Comparison of ENCODE assay signal across 1 cellular context in the genomic region with DNA sequence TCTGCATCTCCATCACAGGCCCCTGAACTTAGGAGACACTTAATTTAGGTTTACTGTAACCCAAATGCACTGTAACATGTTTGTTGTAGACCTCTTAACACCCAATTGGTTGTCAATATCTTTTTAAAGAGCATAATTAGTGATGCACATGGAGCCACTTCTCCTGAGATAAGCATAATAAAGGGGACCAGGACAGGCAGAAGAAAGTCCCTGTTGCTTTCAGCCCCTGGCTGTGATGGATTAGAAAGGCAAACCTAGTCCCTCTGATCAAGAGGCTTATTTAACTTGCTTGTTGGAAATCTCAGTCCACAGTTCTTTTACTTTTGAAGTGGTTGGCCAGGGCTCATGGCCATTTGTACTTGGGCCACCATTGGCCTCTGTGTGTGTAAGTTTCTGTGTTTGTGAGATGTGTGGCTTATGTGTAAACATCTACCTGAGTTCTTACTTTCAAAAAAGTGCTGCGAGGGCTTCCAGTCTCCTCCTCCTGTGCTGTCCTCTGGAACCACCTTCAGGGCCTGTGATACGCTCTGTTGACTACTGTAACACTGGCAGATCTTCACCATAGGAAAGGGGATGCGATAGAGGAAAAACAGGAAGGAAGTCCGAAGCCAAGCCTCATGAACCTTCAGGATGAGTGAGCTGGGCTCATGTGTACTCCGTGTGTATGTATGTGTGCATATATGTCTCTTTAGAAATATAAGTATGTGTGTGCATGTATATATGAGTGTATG.
TF ChIP-seq lines count a peak whose summit lies in the region.

No MANE protein-coding gene starts in this region.

TF ChIP-seq in GM23338, 12 proteins besides CTCF, POLR2A, EP300 and RAD21 (continued from another document):
- TF ChIP-seq, protein P1, sequence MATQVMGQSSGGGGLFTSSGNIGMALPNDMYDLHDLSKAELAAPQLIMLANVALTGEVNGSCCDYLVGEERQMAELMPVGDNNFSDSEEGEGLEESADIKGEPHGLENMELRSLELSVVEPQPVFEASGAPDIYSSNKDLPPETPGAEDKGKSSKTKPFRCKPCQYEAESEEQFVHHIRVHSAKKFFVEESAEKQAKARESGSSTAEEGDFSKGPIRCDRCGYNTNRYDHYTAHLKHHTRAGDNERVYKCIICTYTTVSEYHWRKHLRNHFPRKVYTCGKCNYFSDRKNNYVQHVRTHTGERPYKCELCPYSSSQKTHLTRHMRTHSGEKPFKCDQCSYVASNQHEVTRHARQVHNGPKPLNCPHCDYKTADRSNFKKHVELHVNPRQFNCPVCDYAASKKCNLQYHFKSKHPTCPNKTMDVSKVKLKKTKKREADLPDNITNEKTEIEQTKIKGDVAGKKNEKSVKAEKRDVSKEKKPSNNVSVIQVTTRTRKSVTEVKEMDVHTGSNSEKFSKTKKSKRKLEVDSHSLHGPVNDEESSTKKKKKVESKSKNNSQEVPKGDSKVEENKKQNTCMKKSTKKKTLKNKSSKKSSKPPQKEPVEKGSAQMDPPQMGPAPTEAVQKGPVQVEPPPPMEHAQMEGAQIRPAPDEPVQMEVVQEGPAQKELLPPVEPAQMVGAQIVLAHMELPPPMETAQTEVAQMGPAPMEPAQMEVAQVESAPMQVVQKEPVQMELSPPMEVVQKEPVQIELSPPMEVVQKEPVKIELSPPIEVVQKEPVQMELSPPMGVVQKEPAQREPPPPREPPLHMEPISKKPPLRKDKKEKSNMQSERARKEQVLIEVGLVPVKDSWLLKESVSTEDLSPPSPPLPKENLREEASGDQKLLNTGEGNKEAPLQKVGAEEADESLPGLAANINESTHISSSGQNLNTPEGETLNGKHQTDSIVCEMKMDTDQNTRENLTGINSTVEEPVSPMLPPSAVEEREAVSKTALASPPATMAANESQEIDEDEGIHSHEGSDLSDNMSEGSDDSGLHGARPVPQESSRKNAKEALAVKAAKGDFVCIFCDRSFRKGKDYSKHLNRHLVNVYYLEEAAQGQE (IDR thresholded peaks at IDR 0.05; ENCODE audit: unreplicated experiment) = no peak
- no peak for TF ChIP-seq EZH2phosphoT487 (IDR thresholded peaks at IDR 0.05; ENCODE audit: unreplicated experiment)
- TF ChIP-seq POLR2AphosphoS5 (IDR thresholded peaks at IDR 0.05; ENCODE audit: low read depth) = no peak
- TF ChIP-seq, protein P2, sequence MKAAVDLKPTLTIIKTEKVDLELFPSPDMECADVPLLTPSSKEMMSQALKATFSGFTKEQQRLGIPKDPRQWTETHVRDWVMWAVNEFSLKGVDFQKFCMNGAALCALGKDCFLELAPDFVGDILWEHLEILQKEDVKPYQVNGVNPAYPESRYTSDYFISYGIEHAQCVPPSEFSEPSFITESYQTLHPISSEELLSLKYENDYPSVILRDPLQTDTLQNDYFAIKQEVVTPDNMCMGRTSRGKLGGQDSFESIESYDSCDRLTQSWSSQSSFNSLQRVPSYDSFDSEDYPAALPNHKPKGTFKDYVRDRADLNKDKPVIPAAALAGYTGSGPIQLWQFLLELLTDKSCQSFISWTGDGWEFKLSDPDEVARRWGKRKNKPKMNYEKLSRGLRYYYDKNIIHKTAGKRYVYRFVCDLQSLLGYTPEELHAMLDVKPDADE (IDR thresholded peaks at IDR 0.05) = no peak
- no peak for TF ChIP-seq JUNB (IDR thresholded peaks at IDR 0.05; ENCODE audit: unreplicated experiment)
- no peak for TF ChIP-seq ZNF331 (CRISPR knock-in tag; IDR thresholded peaks at IDR 0.05; ENCODE audit: low read depth)
- TF ChIP-seq, protein P3, sequence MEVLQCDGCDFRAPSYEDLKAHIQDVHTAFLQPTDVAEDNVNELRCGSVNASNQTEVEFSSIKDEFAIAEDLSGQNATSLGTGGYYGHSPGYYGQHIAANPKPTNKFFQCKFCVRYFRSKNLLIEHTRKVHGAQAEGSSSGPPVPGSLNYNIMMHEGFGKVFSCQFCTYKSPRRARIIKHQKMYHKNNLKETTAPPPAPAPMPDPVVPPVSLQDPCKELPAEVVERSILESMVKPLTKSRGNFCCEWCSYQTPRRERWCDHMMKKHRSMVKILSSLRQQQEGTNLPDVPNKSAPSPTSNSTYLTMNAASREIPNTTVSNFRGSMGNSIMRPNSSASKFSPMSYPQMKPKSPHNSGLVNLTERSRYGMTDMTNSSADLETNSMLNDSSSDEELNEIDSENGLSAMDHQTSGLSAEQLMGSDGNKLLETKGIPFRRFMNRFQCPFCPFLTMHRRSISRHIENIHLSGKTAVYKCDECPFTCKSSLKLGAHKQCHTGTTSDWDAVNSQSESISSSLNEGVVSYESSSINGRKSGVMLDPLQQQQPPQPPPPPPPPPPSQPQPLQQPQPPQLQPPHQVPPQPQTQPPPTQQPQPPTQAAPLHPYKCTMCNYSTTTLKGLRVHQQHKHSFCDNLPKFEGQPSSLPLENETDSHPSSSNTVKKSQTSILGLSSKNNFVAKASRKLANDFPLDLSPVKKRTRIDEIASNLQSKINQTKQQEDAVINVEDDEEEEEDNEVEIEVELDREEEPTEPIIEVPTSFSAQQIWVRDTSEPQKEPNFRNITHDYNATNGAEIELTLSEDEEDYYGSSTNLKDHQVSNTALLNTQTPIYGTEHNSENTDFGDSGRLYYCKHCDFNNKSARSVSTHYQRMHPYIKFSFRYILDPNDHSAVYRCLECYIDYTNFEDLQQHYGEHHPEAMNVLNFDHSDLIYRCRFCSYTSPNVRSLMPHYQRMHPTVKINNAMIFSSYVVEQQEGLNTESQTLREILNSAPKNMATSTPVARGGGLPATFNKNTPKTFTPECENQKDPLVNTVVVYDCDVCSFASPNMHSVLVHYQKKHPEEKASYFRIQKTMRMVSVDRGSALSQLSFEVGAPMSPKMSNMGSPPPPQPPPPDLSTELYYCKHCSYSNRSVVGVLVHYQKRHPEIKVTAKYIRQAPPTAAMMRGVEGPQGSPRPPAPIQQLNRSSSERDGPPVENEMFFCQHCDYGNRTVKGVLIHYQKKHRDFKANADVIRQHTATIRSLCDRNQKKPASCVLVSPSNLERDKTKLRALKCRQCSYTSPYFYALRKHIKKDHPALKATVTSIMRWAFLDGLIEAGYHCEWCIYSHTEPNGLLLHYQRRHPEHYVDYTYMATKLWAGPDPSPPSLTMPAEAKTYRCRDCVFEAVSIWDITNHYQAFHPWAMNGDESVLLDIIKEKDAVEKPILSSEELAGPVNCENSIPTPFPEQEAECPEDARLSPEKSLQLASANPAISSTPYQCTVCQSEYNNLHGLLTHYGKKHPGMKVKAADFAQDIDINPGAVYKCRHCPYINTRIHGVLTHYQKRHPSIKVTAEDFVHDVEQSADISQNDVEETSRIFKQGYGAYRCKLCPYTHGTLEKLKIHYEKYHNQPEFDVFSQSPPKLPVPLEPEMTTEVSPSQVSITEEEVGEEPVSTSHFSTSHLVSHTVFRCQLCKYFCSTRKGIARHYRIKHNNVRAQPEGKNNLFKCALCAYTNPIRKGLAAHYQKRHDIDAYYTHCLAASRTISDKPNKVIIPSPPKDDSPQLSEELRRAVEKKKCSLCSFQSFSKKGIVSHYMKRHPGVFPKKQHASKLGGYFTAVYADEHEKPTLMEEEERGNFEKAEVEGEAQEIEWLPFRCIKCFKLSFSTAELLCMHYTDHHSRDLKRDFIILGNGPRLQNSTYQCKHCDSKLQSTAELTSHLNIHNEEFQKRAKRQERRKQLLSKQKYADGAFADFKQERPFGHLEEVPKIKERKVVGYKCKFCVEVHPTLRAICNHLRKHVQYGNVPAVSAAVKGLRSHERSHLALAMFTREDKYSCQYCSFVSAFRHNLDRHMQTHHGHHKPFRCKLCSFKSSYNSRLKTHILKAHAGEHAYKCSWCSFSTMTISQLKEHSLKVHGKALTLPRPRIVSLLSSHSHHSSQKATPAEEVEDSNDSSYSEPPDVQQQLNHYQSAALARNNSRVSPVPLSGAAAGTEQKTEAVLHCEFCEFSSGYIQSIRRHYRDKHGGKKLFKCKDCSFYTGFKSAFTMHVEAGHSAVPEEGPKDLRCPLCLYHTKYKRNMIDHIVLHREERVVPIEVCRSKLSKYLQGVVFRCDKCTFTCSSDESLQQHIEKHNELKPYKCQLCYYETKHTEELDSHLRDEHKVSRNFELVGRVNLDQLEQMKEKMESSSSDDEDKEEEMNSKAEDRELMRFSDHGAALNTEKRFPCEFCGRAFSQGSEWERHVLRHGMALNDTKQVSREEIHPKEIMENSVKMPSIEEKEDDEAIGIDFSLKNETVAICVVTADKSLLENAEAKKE (CRISPR knock-in tag; IDR thresholded peaks at IDR 0.05) = peak; percentile 74
- no peak for TF ChIP-seq EZH2 (IDR thresholded peaks at IDR 0.05; ENCODE audit: low read depth, unreplicated experiment)
- no peak for TF ChIP-seq STAT1 (IDR thresholded peaks at IDR 0.05; ENCODE audit: unreplicated experiment)
